13 cellular contexts compared by ENCODE assay signal in genomic region chr2:102509749-102510148, GRCh38. TPM values are rescaled to one million over a fixed set of nuclear protein-coding genes. Genes with fewer than 3 reads are reported as not detected.
DNase-seq lines count a peak whose midpoint lies in the region; ATAC-seq, FAIRE-seq and TF ChIP-seq lines count a peak whose summit lies in the region.
"Had no signal": no experiment of that assay in that cellular context is flagged by ENCODE, and none has a peak within 500 bp of the region (broad histone marks: within the 10 kb centered on the region; RNA-seq: fewer than 3 reads in every experiment).

No MANE protein-coding gene starts in this region.

- POLR2A ChIA-PET in PC-9 (lab: Charles Lee; ENCODE audit: unreplicated experiment) = no interaction called here

- TF ChIP-seq CTCF in fibroblast of mammary gland (conservative IDR thresholded peaks at IDR 0.05; ENCODE audit: control insufficient read depth, insufficient read depth, low read depth, low read length) (no peak), PC-9 (conservative IDR thresholded peaks at IDR 0.05) (no peak)

- no peaks in the 10 kb centered on the region for H3K79me2 ChIP-seq in PC-9 (ENCODE audit: low read depth)

- peak; percentile 9 for DNase-seq in stimulated activated CD4-positive, alpha-beta T cell treated with anti-CD3 and anti-CD28 coated beads, Interleukin-4, amount 100 ng/mL, for 24 hours
- DNase-seq in stimulated activated CD4-positive, alpha-beta T cell treated with anti-CD3 and anti-CD28 coated beads, Interleukin-2, amount 100 ng/mL, for 48 hours = no peak
- DNase-seq in NCI-H226 (peak; percentile 50), fibroblast of mammary gland (ENCODE audit: low read depth) (peak; percentile 28), NCI-H2227 treated with DMSO at 0.1 percent for 48 hours (lab: John Stamatoyannopoulos, UW) (no peak), PC-9 (no peak), HTR-8/SVneo (ENCODE audit: insufficient read length, low spot score) (no peak)
- DNase-seq: activated CD4-positive, alpha-beta T cell treated with anti-CD3 and anti-CD28 coated beads, Interleukin-2, amount 10 ng/mL, durations not matched to agents 24 days and 14 days; NCI-H1694 treated with DMSO at 0.1 percent for 48 hours; NCI-H774; stimulated activated CD8-positive, alpha-beta memory T cell treated with anti-CD3 and anti-CD28 coated beads, Interleukin-4, amount 100 ng/mL, for 48 hours had no signal

- no peaks in the 10 kb centered on the region for H3K27me3 ChIP-seq in PC-9 (ENCODE audit: insufficient read depth, low read depth)

- H3K9me3 ChIP-seq in PC-9 (ENCODE audit: insufficient read depth, low read depth) = peaks cover 15% of the 10 kb centered on the region; the same call in 1 of the 2 replicates

- H3F3A ChIP-seq in PC-9 (ENCODE audit: insufficient read depth, low read depth) = peaks cover 20% of the 10 kb centered on the region

- no TSS peak for BruUV-seq in PC-9 (replicated peaks; lab: Mats Ljungman, UMichigan)

- H3K4me3 ChIP-seq in fibroblast of mammary gland (ENCODE audit: control insufficient read depth, low read depth, low read length) (no peak overlapping the region), PC-9 (no peak overlapping the region)

- intact Hi-C loops in PC-9 (cut with micrococcal nuclease; ENCODE audit: unreplicated experiment) = loop anchor here (5.0 kb wide), 1 partner anchor 33 kb away; no protein-coding TSS in a partner anchor

- H3K4me2 ChIP-seq in PC-9 = no peak overlapping the region

- no peak for FAIRE-seq in HTR-8/SVneo (lab: Jason Lieb, UNC)

- no peaks in the 10 kb centered on the region for H3K9me2 ChIP-seq in PC-9 (ENCODE audit: insufficient read depth)

- H4K20me1 ChIP-seq in PC-9 (ENCODE audit: insufficient read depth) = no peaks in the 10 kb centered on the region

- CTCF ChIA-PET in PC-9 (lab: Charles Lee) = no interaction called here

- no peak overlapping the region for H3K27ac ChIP-seq in PC-9

- no peak for ATAC-seq in HG03460 (IDR thresholded peaks at IDR 0.05; ENCODE audit: unreplicated experiment)

- H2AFZ ChIP-seq in PC-9 = no peak overlapping the region

- no peaks in the 10 kb centered on the region for H3K36me3 ChIP-seq in PC-9 (ENCODE audit: low read depth)

- peaks cover 21% of the 10 kb centered on the region for H3K4me1 ChIP-seq in PC-9 (replicated peaks; ENCODE audit: insufficient read depth)

RNA-seq across cellular contexts. Expression of gene SLC9A4, which starts 36.7 kb away (rescaled TPM):
- 0.85 and 1.1 TPM in 2 replicates for total RNA-seq in PC-9 (2021)
- total RNA-seq: glomerular endothelial cell had no signal

Comparison
In these comparisons a context has a peak if more than half of its experiments do, and no peak if none do; other contexts are left out.
1. DNase-seq: peak in stimulated activated CD4-positive, alpha-beta T cell treated with anti-CD3 and anti-CD28 coated beads, Interleukin-4, amount 100 ng/mL, for 24 hours (single experiment), NCI-H226 (single experiment) and fibroblast of mammary gland (single experiment); none in stimulated activated CD4-positive, alpha-beta T cell treated with anti-CD3 and anti-CD28 coated beads, Interleukin-2, amount 100 ng/mL, for 48 hours (0 of 2), NCI-H2227 treated with DMSO at 0.1 percent for 48 hours (single experiment), PC-9 (0 of 2) and HTR-8/SVneo (single experiment).